ENCODE assay signal across 21 cellular contexts in genomic region chr16:79301036-79301435, GRCh38.
"Had no signal": no experiment of that assay in that cellular context is flagged by ENCODE, and none has a peak within 500 bp of the region (broad histone marks: within the 10 kb centered on the region; RNA-seq: fewer than 3 reads in every experiment).

No MANE protein-coding gene starts in this region.

- H3K9me3 ChIP-seq: ovary, thoracic aorta had no signal

- H3K4me3 ChIP-seq: coronary artery, ovary, thoracic aorta had no signal

- H3K4me3 Mint-ChIP-seq: central memory CD8-positive, alpha-beta T cell; neural crest cell; stimulated activated effector memory CD8-positive, alpha-beta T cell treated with anti-CD3 and anti-CD28 coated beads, Interleukin-12 subunit alpha, Interleukin-12 subunit beta, amount 100 ng/mL, for 72 hours had no signal

- DNase-seq: activated naive CD4-positive, alpha-beta T cell; activated T-cell treated with anti-CD3 and anti-CD28 coated beads for 4 hours; anterior cingulate cortex; brain microvascular endothelial cell; effector CD8-positive, alpha-beta T cell; foreskin fibroblast; head of caudate nucleus; islet precursor cell; midbrain; ovary; stimulated activated CD4-positive, alpha-beta T cell treated with anti-CD3 and anti-CD28 coated beads, Interleukin-12 subunit alpha, Interleukin-12 subunit beta, amount 100 ng/mL, for 4 hours; stimulated activated CD4-positive, alpha-beta T cell treated with anti-CD3 and anti-CD28 coated beads, Interleukin-2, amount 100 ng/mL, for 24 hours; T-helper 9 cell had no signal

- H3K27ac Mint-ChIP-seq: stimulated activated effector memory CD8-positive, alpha-beta T cell treated with anti-CD3 and anti-CD28 coated beads, Interleukin-12 subunit alpha, Interleukin-12 subunit beta, amount 100 ng/mL, for 72 hours had no signal

- H3K36me3 Mint-ChIP-seq: stimulated activated effector memory CD8-positive, alpha-beta T cell treated with anti-CD3 and anti-CD28 coated beads, Interleukin-12 subunit alpha, Interleukin-12 subunit beta, amount 100 ng/mL, for 72 hours had no signal

- FAIRE-seq: urothelium cell line had no signal

- H3K27ac ChIP-seq: brain microvascular endothelial cell, coronary artery, ovary, thoracic aorta had no signal

- ATAC-seq: activated CD4-positive, CD25-positive, alpha-beta regulatory T cell treated with anti-CD3 and anti-CD28 coated beads, Interleukin-2, amount 50 U/mL, for 24 hours; left lobe of liver; stimulated activated effector memory CD8-positive, alpha-beta T cell treated with anti-CD3 and anti-CD28 coated beads, Interleukin-12 subunit alpha, Interleukin-12 subunit beta, amount 100 ng/mL, for 72 hours had no signal

- H3K36me3 ChIP-seq: brain microvascular endothelial cell, ovary, thoracic aorta had no signal

- H3K27me3 ChIP-seq: brain microvascular endothelial cell, ovary had no signal

- H3K9me3 Mint-ChIP-seq: central memory CD8-positive, alpha-beta T cell; neural crest cell; stimulated activated effector memory CD8-positive, alpha-beta T cell treated with anti-CD3 and anti-CD28 coated beads, Interleukin-12 subunit alpha, Interleukin-12 subunit beta, amount 100 ng/mL, for 72 hours had no signal
